12 cellular contexts compared by ENCODE assay signal in the genomic region with DNA sequence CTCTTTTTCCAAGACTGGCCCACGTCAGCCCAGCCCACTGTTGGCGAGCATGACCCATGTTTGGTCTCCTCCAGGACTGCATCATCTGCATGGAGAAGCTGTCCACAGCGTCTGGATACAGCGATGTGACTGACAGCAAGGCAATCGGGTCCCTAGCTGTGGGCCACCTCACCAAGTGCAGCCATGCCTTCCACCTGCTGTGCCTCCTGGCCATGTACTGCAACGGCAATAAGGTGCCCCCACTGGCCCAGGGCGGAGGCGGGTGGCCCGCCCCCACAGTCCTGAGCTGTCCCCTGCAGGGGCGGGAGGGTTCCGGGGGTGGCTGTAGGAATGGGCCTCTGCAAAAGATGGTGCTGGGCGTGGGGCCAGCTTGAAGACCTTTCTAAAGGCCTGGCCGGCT. TPM values are rescaled to one million over a fixed set of nuclear protein-coding genes. Genes with fewer than 3 reads are reported as not detected.
DNase-seq lines count a peak whose midpoint lies in the region; ATAC-seq and TF ChIP-seq lines count a peak whose summit lies in the region.
"Not testable (repeated sequence)": the region's sequence is repeated elsewhere in the genome, so short reads cannot be mapped to it uniquely, and the experiment has no call there.
"Had no signal": no experiment of that assay in that cellular context is flagged by ENCODE, and none has a peak within 500 bp of the region (broad histone marks: within the 10 kb centered on the region; RNA-seq: fewer than 3 reads in every experiment).

No MANE protein-coding gene starts in this region.

- H3K79me2 ChIP-seq in PC-9 (ENCODE audit: low read depth): not testable (repeated sequence)

- ATAC-seq in lung (ENCODE audit: insufficient read depth, low FRiP score): not testable (repeated sequence)

- CTCF ChIA-PET in PC-9 (lab: Charles Lee): not testable (repeated sequence)

- H3K9ac ChIP-seq in endodermal cell (ENCODE audit: extremely low read depth, low read length, poor library complexity, severe bottlenecking): not testable (repeated sequence)

- not testable (repeated sequence) for TF ChIP-seq CTCF in PC-9 (conservative IDR thresholded peaks at IDR 0.05); endodermal cell (conservative IDR thresholded peaks at IDR 0.05); lung (IDR thresholded peaks at IDR 0.05; ENCODE audit: control extremely low read depth, extremely low read depth); type B pancreatic cell (conservative IDR thresholded peaks at IDR 0.05)

- WGBS in endodermal cell (ENCODE audit: insufficient coverage in 1 of 2, insufficient read length in 1 of 2), 2 experiments: 78 to 100% methylated on average over 1 to 12 of the region's 13 CpGs
- 82 to 88% methylated on average over 11 to 13 of the region's 13 CpGs for WGBS in lung, 2 donors

- BruUV-seq in PC-9 (replicated peaks; lab: Mats Ljungman, UMichigan): not testable (repeated sequence)

- DNase-seq in AG20443 (ENCODE audit: low spot score) (peak; percentile 1), H7 (peak; percentile 17), endodermal cell (peak; percentile 35), lung (ENCODE audit: low spot score) (peak; percentile 23), type B pancreatic cell (ENCODE audit: extremely low spot score, unreplicated experiment) (peak; percentile 49)
- not testable (repeated sequence) for DNase-seq in PC-9
- peak; percentile 5 to 13 for DNase-seq in activated T-cell treated with anti-CD3 and anti-CD28 coated beads, Interleukin-2, amount 50 U/mL, for 48 hours

- H3K4me2 ChIP-seq in PC-9: not testable (repeated sequence)

- not testable (repeated sequence) for H3K36me3 ChIP-seq in H7 (replicated peaks; ENCODE audit: control insufficient read depth, insufficient read depth, low read length); PC-9 (ENCODE audit: low read depth); endodermal cell (ENCODE audit: control insufficient read depth, insufficient read depth, low read length)
- peaks cover 0 to 27% of the 10 kb centered on the region in 2 donors for H3K36me3 ChIP-seq in lung (ENCODE audit: control insufficient read depth in 2 of 2, insufficient read depth in 2 of 2, low read length in 2 of 2)

- H4K20me1 ChIP-seq in PC-9 (ENCODE audit: insufficient read depth): not testable (repeated sequence)

- not testable (repeated sequence) for H3K27me3 Mint-ChIP-seq in endodermal cell (ENCODE audit: insufficient read depth); type B pancreatic cell

- H3K27ac Mint-ChIP-seq in endodermal cell, type B pancreatic cell: not testable (repeated sequence)

- H3K27me3 ChIP-seq in H7 (ENCODE audit: control insufficient read depth, insufficient read depth, low read length); PC-9 (ENCODE audit: insufficient read depth, low read depth); endodermal cell (ENCODE audit: control insufficient read depth, insufficient read depth, low read length, poor library complexity, severe bottlenecking); lung (ENCODE audit: control insufficient read depth, insufficient read depth): not testable (repeated sequence)

- peak overlapping the region; percentile 55; the same call in 1 of the 2 replicates for H3K27ac ChIP-seq in PC-9
- H3K27ac ChIP-seq in endodermal cell (ENCODE audit: low read depth, low read length); lung (ENCODE audit: low read depth in 1 of 2, low read length in 1 of 2): not testable (repeated sequence)

- H3F3A ChIP-seq in PC-9 (ENCODE audit: insufficient read depth, low read depth): peaks cover 10% of the 10 kb centered on the region; the same call in 1 of the 2 replicates

- H3K9me2 ChIP-seq in PC-9 (ENCODE audit: insufficient read depth): not testable (repeated sequence)

- not testable (repeated sequence) for H3K4me3 ChIP-seq in H7 (ENCODE audit: insufficient read depth, low read depth, low read length); PC-9; endodermal cell (ENCODE audit: low read length); lung

- H3K36me3 Mint-ChIP-seq in endodermal cell (ENCODE audit: low read depth): peaks cover 12% of the 10 kb centered on the region
- H3K36me3 Mint-ChIP-seq in type B pancreatic cell: not testable (repeated sequence)

- H3K4me1 ChIP-seq in PC-9 (replicated peaks; ENCODE audit: insufficient read depth); endodermal cell (ENCODE audit: control insufficient read depth, insufficient read depth, low read length); lung (ENCODE audit: control insufficient read depth in 2 of 2, insufficient read depth in 2 of 2, low read length in 2 of 2): not testable (repeated sequence)

- not testable (repeated sequence) for H2AFZ ChIP-seq in PC-9

- not testable (repeated sequence) for H3K4me3 Mint-ChIP-seq in endodermal cell, type B pancreatic cell

- POLR2A ChIA-PET in PC-9 (lab: Charles Lee; ENCODE audit: unreplicated experiment): not testable (repeated sequence)

- H3K9me3 Mint-ChIP-seq in endodermal cell, type B pancreatic cell: not testable (repeated sequence)

- H3K9me3 ChIP-seq in PC-9 (ENCODE audit: insufficient read depth, low read depth); endodermal cell (ENCODE audit: control insufficient read depth, low read length); lung (ENCODE audit: control insufficient read depth in 2 of 2, insufficient read depth in 1 of 2, low read length in 1 of 2): not testable (repeated sequence)

- intact Hi-C loops in PC-9 (cut with micrococcal nuclease; ENCODE audit: unreplicated experiment): not testable (repeated sequence)

- not testable (repeated sequence) for H3K4me1 Mint-ChIP-seq in endodermal cell; type B pancreatic cell (ENCODE audit: unreplicated experiment)

RNA-seq across cellular contexts. Expression of a gene that starts 8.1 kb away (rescaled TPM):
- total RNA-seq in H7 (2014; rRNA removed; shearing (Covaris generic)): 0.07 TPM in 1 of 2 replicates, not detected in the other
- 16.8 and 19.2 TPM in 2 replicates for total RNA-seq in PC-9 (2021)
- total RNA-seq in endodermal cell: 1 to 10 TPM; 1.2 to 2.3 TPM
- polyA plus RNA-seq in endodermal cell (2013, experiment 1 of 2): 0.39 TPM
- 0.66 TPM for polyA plus RNA-seq in endodermal cell (2013, experiment 2 of 2)
- 10 to 100 TPM in 1 of 2 donors, 1 to 10 TPM in 1; 3.6 to 12.4 TPM for total RNA-seq in lung
- 10 to 100 TPM in 1 of 2 donors, 1 to 10 TPM in 1; 4.7 to 24.3 TPM for polyA plus RNA-seq in lung
- total RNA-seq in type B pancreatic cell (ENCODE audit: low replicate concordance): 10.7 and 11.2 TPM in 2 replicates
- total RNA-seq: HT1080 had no signal
- polyA plus RNA-seq: CD14-positive monocyte; CD4-positive, alpha-beta memory T cell had no signal

RNA-seq across cellular contexts. Expression of a gene that starts 40.7 kb away (rescaled TPM):
- 31.3 and 38.0 TPM in 2 replicates for total RNA-seq in H7 (2014; rRNA removed; shearing (Covaris generic))
- 100 and 127 TPM in 2 replicates for total RNA-seq in PC-9 (2021)
- 10 to 100 TPM; 34.1 to 38.3 TPM for total RNA-seq in endodermal cell
- 16.5 TPM for polyA plus RNA-seq in endodermal cell (2013, experiment 1 of 2)
- polyA plus RNA-seq in endodermal cell (2013, experiment 2 of 2): 18.1 TPM
- total RNA-seq in lung: 10 to 100 TPM; 18.5 to 55.3 TPM
- 10 to 100 TPM; 39.5 to 44.2 TPM for polyA plus RNA-seq in lung
- 30.1 and 30.6 TPM in 2 replicates for total RNA-seq in type B pancreatic cell (ENCODE audit: low replicate concordance)

RNA-seq across cellular contexts. Expression of a gene that starts 40.9 kb away (rescaled TPM):
- not detected in 2 replicates for total RNA-seq in H7 (2014; rRNA removed; shearing (Covaris generic))
- not detected in 2 replicates for total RNA-seq in PC-9 (2021)
- total RNA-seq in endodermal cell: under 1 TPM in 1 of 2 donors, not detected in 1; 0.37 TPM
- not detected for polyA plus RNA-seq in endodermal cell (2013, experiment 1 of 2)
- polyA plus RNA-seq in endodermal cell (2013, experiment 2 of 2): not detected
- total RNA-seq in lung: under 1 TPM in 1 of 2 donors, not detected in 1; 0.28 TPM
- polyA plus RNA-seq in lung: under 1 TPM; 0.14 to 0.18 TPM
- 0.19 and 0.51 TPM in 2 replicates for total RNA-seq in type B pancreatic cell (ENCODE audit: low replicate concordance)
- total RNA-seq: H1, HT1080 had no signal
- polyA plus RNA-seq: A549, CD14-positive monocyte, H1 had no signal
